In genomic region chr2:124540805-124541204, GRCh38 we compare ENCODE assay signal across 7 cellular contexts.
"Had no signal": no experiment of that assay in that cellular context is flagged by ENCODE, and none has a peak within 500 bp of the region (broad histone marks: within the 10 kb centered on the region; RNA-seq: fewer than 3 reads in every experiment).

No MANE protein-coding gene starts in this region.

- H3K27ac ChIP-seq: HL-60 had no signal

- DNase-seq: GOT3, H7, HFFc6, KBM-7 had no signal

- ATAC-seq: HCT116, HepG2 had no signal
